Comparison of ENCODE assay signal across 16 cellular contexts in genomic region chr20:17768267-17768666, GRCh38.
DNase-seq lines count a peak whose midpoint lies in the region; ATAC-seq, FAIRE-seq and TF ChIP-seq lines count a peak whose summit lies in the region.
"Had no signal": no experiment of that assay in that cellular context is flagged by ENCODE, and none has a peak within 500 bp of the region (broad histone marks: within the 10 kb centered on the region; RNA-seq: fewer than 3 reads in every experiment).

No MANE protein-coding gene starts in this region.

- no peaks in the 10 kb centered on the region for H4K20me1 ChIP-seq in GM23338 (replicated peaks; ENCODE audit: insufficient read depth)
- no peaks in the 10 kb centered on the region for H4K20me1 ChIP-seq in HepG2 (ENCODE audit: insufficient read depth, low read length)

- no peak overlapping the region for H3K4me3 Mint-ChIP-seq in GM23338
- no peak overlapping the region for H3K4me3 Mint-ChIP-seq in activated CD8-positive, alpha-beta T cell treated with anti-CD3 and anti-CD28 coated beads for 36 hours
- H3K4me3 Mint-ChIP-seq: CD8-positive, alpha-beta T cell had no signal

- no peaks in the 10 kb centered on the region for H3K9me3 ChIP-seq in HepG2 (ENCODE audit: low read length)
- H3K9me3 ChIP-seq: BE2C had no signal

- H3K9me2 ChIP-seq in GM23338 (ENCODE audit: insufficient read depth): no peaks in the 10 kb centered on the region

- no peaks in the 10 kb centered on the region for H3K27me3 ChIP-seq in GM23338 (ENCODE audit: insufficient read depth)
- H3K27me3 ChIP-seq in HepG2 (ENCODE audit: control insufficient read depth in 1 of 2, insufficient read depth in 2 of 2, low read length in 2 of 2): no peaks in the 10 kb centered on the region

- POLR2A ChIA-PET in HepG2 (lab: Yijun Ruan, JAX): no interaction called here
- POLR2A ChIA-PET in activated CD8-positive, alpha-beta T cell treated with anti-CD3 and anti-CD28 coated beads for 36 hours (lab: Charles Lee): interaction anchor here (1.4 to 1.6 kb wide), 2 partner anchors 8 to 15 kb away, joined by 3 to 5 read pairs; no protein-coding TSS in a partner anchor

- H3K27ac ChIP-seq in GM23338 (ENCODE audit: low read depth) (no peak overlapping the region), HepG2 (ENCODE audit: extremely low read length, insufficient read depth, low read length) (no peak overlapping the region)

- H3K4me3 ChIP-seq in GM23338: no peak overlapping the region
- no peak overlapping the region for H3K4me3 ChIP-seq in HepG2 (replicated peaks in 1 of 3; ENCODE audit: insufficient read depth in 1 of 3, low read depth in 2 of 3, low read length in 3 of 3)

- H3K4me1 ChIP-seq in GM23338 (ENCODE audit: insufficient read depth) (peaks cover 13% of the 10 kb centered on the region), HepG2 (ENCODE audit: insufficient read depth, low read length) (peaks cover 49% of the 10 kb centered on the region)
- H3K4me1 ChIP-seq: BE2C had no signal

- H3K4me2 ChIP-seq in GM23338 (no peak overlapping the region), HepG2 (ENCODE audit: low read depth, low read length) (no peak overlapping the region)

- H2AFZ ChIP-seq in GM23338: no peak overlapping the region
- H2AFZ ChIP-seq in HepG2 (ENCODE audit: low read length): no peak overlapping the region

- DNase-seq in GM23338 (ENCODE audit: low spot score): no peak
- DNase-seq in SW480 (ENCODE audit: low spot score): peak; percentile 5
- no peak for DNase-seq in HepG2 (ENCODE audit: low spot score)
- DNase-seq in sciatic nerve (ENCODE audit: low spot score): no peak
- DNase-seq in activated CD8-positive, alpha-beta T cell treated with anti-CD3 and anti-CD28 coated beads for 36 hours: no peak
- no peak for DNase-seq in hepatic stellate cell (ENCODE audit: low spot score)
- DNase-seq: ACHN; BE2C; CD8-positive, alpha-beta T cell; MM.1S; NCI-H1105; NCI-H446; PC-3 had no signal

- H3K4me1 Mint-ChIP-seq in GM23338: peaks cover 19% of the 10 kb centered on the region
- no peaks in the 10 kb centered on the region for H3K4me1 Mint-ChIP-seq in activated CD8-positive, alpha-beta T cell treated with anti-CD3 and anti-CD28 coated beads for 36 hours (ENCODE audit: low read depth)

- TF ChIP-seq CTCF in GM23338 (conservative IDR thresholded peaks at IDR 0.05; ENCODE audit: low read depth in 2 of 2) (no peak), HepG2 (CRISPR knock-in tag; IDR thresholded peaks at IDR 0.05) (no peak)
- TF ChIP-seq CTCF in activated CD8-positive, alpha-beta T cell treated with anti-CD3 and anti-CD28 coated beads for 36 hours (IDR thresholded peaks at IDR 0.05): no peak

- H3K36me3 Mint-ChIP-seq in GM23338 (ENCODE audit: low read depth): no peaks in the 10 kb centered on the region; the same call in 2 of the 3 replicates
- H3K36me3 Mint-ChIP-seq in activated CD8-positive, alpha-beta T cell treated with anti-CD3 and anti-CD28 coated beads for 36 hours (ENCODE audit: low read depth): no peaks in the 10 kb centered on the region
- H3K36me3 Mint-ChIP-seq: CD8-positive, alpha-beta T cell had no signal

- ATAC-seq in GM23338: peak; percentile 71
- no peak for ATAC-seq in HepG2
- ATAC-seq in sciatic nerve: peak; percentile 42
- no peak for ATAC-seq in activated CD8-positive, alpha-beta T cell treated with anti-CD3 and anti-CD28 coated beads for 36 hours
- no peak for ATAC-seq in HG02970 (IDR thresholded peaks at IDR 0.05; ENCODE audit: low FRiP score, unreplicated experiment)
- ATAC-seq in HG03432 (IDR thresholded peaks at IDR 0.05; ENCODE audit: unreplicated experiment): no peak
- ATAC-seq: CD8-positive, alpha-beta T cell; PC-3 had no signal

- H3K36me3 ChIP-seq in GM23338 (ENCODE audit: insufficient read depth) (no peaks in the 10 kb centered on the region), HepG2 (replicated peaks in 1 of 2; ENCODE audit: control insufficient read depth in 1 of 2, insufficient read depth in 2 of 2, low read length in 2 of 2) (no peaks in the 10 kb centered on the region)
- H3K36me3 ChIP-seq: BE2C had no signal

- H3K27me3 Mint-ChIP-seq in GM23338 (ENCODE audit: insufficient read depth, low read depth, poor library complexity): peaks cover 4% of the 10 kb centered on the region
- H3K27me3 Mint-ChIP-seq in activated CD8-positive, alpha-beta T cell treated with anti-CD3 and anti-CD28 coated beads for 36 hours: peaks cover 3% of the 10 kb centered on the region

- TF ChIP-seq EP300 in HepG2 (IDR thresholded peaks at IDR 0.05; ENCODE audit: low read depth in 2 of 2, low read length in 2 of 2) (no peak), HepG2 (CRISPR knock-in tag; IDR thresholded peaks at IDR 0.05; ENCODE audit: borderline replicate concordance) (no peak)

- H3K9ac ChIP-seq in HepG2 (ENCODE audit: insufficient read depth, low read depth, low read length): no peak overlapping the region

- TF ChIP-seq POLR2A in HepG2 (IDR thresholded peaks at IDR 0.05; ENCODE audit: insufficient read depth in 1 of 2, low read depth in 2 of 2, low read length in 2 of 2): no peak

- no peaks in the 10 kb centered on the region for H3F3A ChIP-seq in GM23338 (replicated peaks; ENCODE audit: low read depth)

- no peaks in the 10 kb centered on the region for H3K9me3 Mint-ChIP-seq in GM23338
- H3K9me3 Mint-ChIP-seq in activated CD8-positive, alpha-beta T cell treated with anti-CD3 and anti-CD28 coated beads for 36 hours: no peaks in the 10 kb centered on the region
- H3K9me3 Mint-ChIP-seq: CD8-positive, alpha-beta T cell had no signal

- intact Hi-C loops in HepG2 (cut with micrococcal nuclease; ENCODE audit: unreplicated experiment): no loop called here
- intact Hi-C loops in sciatic nerve (cut with DNase I): no loop called here
- intact Hi-C loops in activated CD8-positive, alpha-beta T cell treated with anti-CD3 and anti-CD28 coated beads for 36 hours (cut with micrococcal nuclease): no loop called here

- no TSS peak for BruUV-seq in HepG2 (replicated peaks; lab: Mats Ljungman, UMichigan)

- no peak for FAIRE-seq in HepG2 (lab: Jason Lieb, UNC)
- FAIRE-seq: D721Med had no signal

- H3K79me2 ChIP-seq in GM23338 (replicated peaks; ENCODE audit: insufficient read depth) (no peaks in the 10 kb centered on the region), HepG2 (ENCODE audit: insufficient read depth, low read length) (no peaks in the 10 kb centered on the region)

- H3K27ac Mint-ChIP-seq in GM23338: no peak overlapping the region
- no peak overlapping the region for H3K27ac Mint-ChIP-seq in activated CD8-positive, alpha-beta T cell treated with anti-CD3 and anti-CD28 coated beads for 36 hours
- H3K27ac Mint-ChIP-seq: CD8-positive, alpha-beta T cell had no signal

- TF ChIP-seq RAD21 in HepG2 (CRISPR knock-in tag; IDR thresholded peaks at IDR 0.05): no peak

- in situ Hi-C loops in HepG2 (cut with HindIII; ENCODE audit: extremely low pct_ligation_motif_present, low pct_unique_long_range_greater_than_20kb): no loop called here

- CTCF ChIA-PET in HepG2 (lab: Yijun Ruan, JAX; ENCODE audit: low intra/inter-chr PET ratio, low total read pairs): no interaction called here
- CTCF ChIA-PET in activated CD8-positive, alpha-beta T cell treated with anti-CD3 and anti-CD28 coated beads for 36 hours (lab: Charles Lee): interaction anchor here (1.6 kb wide), 1 partner anchor 86 kb away, joined by 7 read pairs; the partner anchor contains the start of gene RRBP1

- 67% methylated on average over 2 of the region's 2 CpGs for WGBS in HepG2 (ENCODE audit: low lambda C conversion rate)

TF ChIP-seq in GM23338, 12 proteins besides CTCF, POLR2A, EP300 and RAD21 (continues in another document):
- TF ChIP-seq ZNF331 (CRISPR knock-in tag; IDR thresholded peaks at IDR 0.05; ENCODE audit: low read depth): no peak
- TF ChIP-seq NANOG (IDR thresholded peaks at IDR 0.05; ENCODE audit: borderline replicate concordance): no peak

TF ChIP-seq in HepG2, 621 proteins besides CTCF, POLR2A, EP300 and RAD21 (continues in another document):
- TF ChIP-seq KDM6A (CRISPR knock-in tag; IDR thresholded peaks at IDR 0.05; ENCODE audit: low read depth) (no peak), POLR2G (IDR thresholded peaks at IDR 0.05; ENCODE audit: low read depth, low read length) (no peak), ZNF850 (CRISPR knock-in tag; conservative IDR thresholded peaks at IDR 0.05) (no peak), ZMYM3 (CRISPR knock-in tag; IDR thresholded peaks at IDR 0.05) (no peak), GTF3A (CRISPR knock-in tag; conservative IDR thresholded peaks at IDR 0.05) (no peak), CREB3 (CRISPR knock-in tag; IDR thresholded peaks at IDR 0.05) (no peak), EED (CRISPR knock-in tag; IDR thresholded peaks at IDR 0.05) (no peak), ZNF234 (CRISPR knock-in tag; conservative IDR thresholded peaks at IDR 0.05) (no peak), ARHGAP35 (CRISPR knock-in tag; IDR thresholded peaks at IDR 0.05; ENCODE audit: borderline replicate concordance) (no peak), MIER2 (CRISPR knock-in tag; IDR thresholded peaks at IDR 0.05) (no peak), TOPORS (CRISPR knock-in tag; IDR thresholded peaks at IDR 0.05) (no peak), AGO1 (IDR thresholded peaks at IDR 0.05; ENCODE audit: low read depth, low read length, poor library complexity, severe bottlenecking) (no peak), MYC (CRISPR knock-in tag; IDR thresholded peaks at IDR 0.05; ENCODE audit: borderline replicate concordance) (no peak), RFX5 (IDR thresholded peaks at IDR 0.05; ENCODE audit: low read depth, low read length) (peak; percentile 96), NR2C2 (CRISPR knock-in tag; IDR thresholded peaks at IDR 0.05; ENCODE audit: borderline replicate concordance) (no peak), GFI1 (CRISPR knock-in tag; IDR thresholded peaks at IDR 0.05; ENCODE audit: borderline replicate concordance) (no peak), RFXAP (CRISPR knock-in tag; IDR thresholded peaks at IDR 0.05; ENCODE audit: borderline replicate concordance) (peak; percentile 82; the same call in 1 of the 2 replicates), CEBPG (CRISPR knock-in tag; IDR thresholded peaks at IDR 0.05) (no peak), ZMYM2 (CRISPR knock-in tag; IDR thresholded peaks at IDR 0.05) (no peak)

Comparison
In these comparisons a context has a peak if more than half of its experiments do, and no peak if none do; other contexts are left out.
1. ATAC-seq: peak in GM23338 (single experiment) and sciatic nerve (single experiment); none in HepG2 (single experiment), activated CD8-positive, alpha-beta T cell treated with anti-CD3 and anti-CD28 coated beads for 36 hours (single experiment), HG02970 (single experiment) and HG03432 (single experiment).